In genomic region chr2:39913648-39914456, GRCh38 we compare ENCODE assay signal across 9 cellular contexts.
DNase-seq lines count a peak whose midpoint lies in the region.
"Had no signal": no experiment of that assay in that cellular context is flagged by ENCODE, and none has a peak within 500 bp of the region (broad histone marks: within the 10 kb centered on the region; RNA-seq: fewer than 3 reads in every experiment).

No MANE protein-coding gene starts in this region.

- H3K9me2 ChIP-seq in GM23248 (ENCODE audit: insufficient read depth): no peaks in the 10 kb centered on the region

- H3K9me3 ChIP-seq in GM23248 (ENCODE audit: low read depth) (no peaks in the 10 kb centered on the region), mesenchymal stem cell (ENCODE audit: control insufficient read depth, low read length) (no peaks in the 10 kb centered on the region)
- H3K9me3 ChIP-seq: BLaER1 treated with 17β-estradiol and CSF1 and Interleukin-3, amounts not matched to agents 10 nM and 100 nM had no signal

- H2BK120ac ChIP-seq in mesenchymal stem cell (ENCODE audit: low read depth, low read length): no peak overlapping the region

- no peak overlapping the region for H3K14ac ChIP-seq in mesenchymal stem cell (ENCODE audit: low read length in 2 of 2)

- no peak overlapping the region for H2BK5ac ChIP-seq in mesenchymal stem cell (ENCODE audit: low read depth, low read length, poor library complexity, severe bottlenecking)

- in situ Hi-C loops in GM23248 (cut with MboI): loop anchor here (25.0 kb wide), 2 partner anchors 1448 to 1873 kb away; no protein-coding TSS in a partner anchor

- H3K27ac ChIP-seq in GM23248 (no peak overlapping the region), mesenchymal stem cell (ENCODE audit: low read length, poor library complexity, severe bottlenecking) (no peak overlapping the region)

- H3K36me3 ChIP-seq in GM23248 (ENCODE audit: low read depth) (no peaks in the 10 kb centered on the region), mesenchymal stem cell (ENCODE audit: control insufficient read depth in 1 of 2, insufficient read depth in 2 of 2, low read depth in 1 of 2, low read length in 2 of 2) (no peaks in the 10 kb centered on the region)
- H3K36me3 ChIP-seq: BLaER1 treated with 17β-estradiol and CSF1 and Interleukin-3, amounts not matched to agents 10 nM and 100 nM had no signal

- H2BK15ac ChIP-seq in mesenchymal stem cell (ENCODE audit: low read depth, poor library complexity, severe bottlenecking): no peak overlapping the region

- no peak overlapping the region for H4K91ac ChIP-seq in mesenchymal stem cell (ENCODE audit: low read length)

- H3K4me1 ChIP-seq in GM23248 (ENCODE audit: insufficient read depth) (peaks cover 8% of the 10 kb centered on the region), mesenchymal stem cell (ENCODE audit: control insufficient read depth, insufficient read depth, low read depth, low read length) (no peaks in the 10 kb centered on the region)

- H3K18ac ChIP-seq in mesenchymal stem cell (ENCODE audit: low read depth in 1 of 2, low read length in 2 of 2): peak overlapping the region in 1 of 2 experiments; percentile 10

- no peaks in the 10 kb centered on the region for H3K27me3 ChIP-seq in GM23248 (replicated peaks; ENCODE audit: insufficient read depth)
- H3K27me3 ChIP-seq in mesenchymal stem cell (ENCODE audit: control insufficient read depth in 1 of 2, insufficient read depth in 1 of 2, low read length in 2 of 2): peaks cover 0 to 7% of the 10 kb centered on the region in 2 experiments
- H3K27me3 ChIP-seq: BLaER1 treated with 17β-estradiol and CSF1 and Interleukin-3, amounts not matched to agents 10 nM and 100 nM had no signal

- WGBS in GM23248 (ENCODE audit: low coverage in 1 of 2, low lambda C conversion rate in 2 of 2, missing lambda C conversion rate in 2 of 2), 2 experiments: 32 to 33% methylated on average over 5 of the region's 5 CpGs
- 37% methylated on average over 2 of the region's 5 CpGs for WGBS in mesenchymal stem cell

- no peak overlapping the region for H3K23ac ChIP-seq in mesenchymal stem cell (ENCODE audit: low read length in 2 of 2)

- no peak overlapping the region for H4K8ac ChIP-seq in mesenchymal stem cell (ENCODE audit: low read length)

- H3K4me2 ChIP-seq in GM23248 (ENCODE audit: unreplicated experiment): no peak overlapping the region
- no peak overlapping the region for H3K4me2 ChIP-seq in mesenchymal stem cell (ENCODE audit: low read length, poor library complexity, severe bottlenecking)

- peak overlapping the region; percentile 47 for H2AFZ ChIP-seq in GM23248
- no peak overlapping the region for H2AFZ ChIP-seq in mesenchymal stem cell (ENCODE audit: low read depth, low read length)

- no peak overlapping the region for H3K9ac ChIP-seq in GM23248
- H3K9ac ChIP-seq in mesenchymal stem cell (ENCODE audit: low read length): no peak overlapping the region
- H3K9ac ChIP-seq: BLaER1 treated with 17β-estradiol and CSF1 and Interleukin-3, amounts not matched to agents 10 nM and 100 nM had no signal

- H2BK12ac ChIP-seq in mesenchymal stem cell (ENCODE audit: low read length in 2 of 2): no peak overlapping the region

- H3K4me3 ChIP-seq in GM23248 (no peak overlapping the region), mesenchymal stem cell (ENCODE audit: insufficient read depth in 1 of 2, low read depth in 1 of 2, low read length in 2 of 2) (no peak overlapping the region)
- H3K4me3 ChIP-seq: BLaER1 treated with 17β-estradiol and CSF1 and Interleukin-3, amounts not matched to agents 10 nM and 100 nM had no signal

- H4K20me1 ChIP-seq in GM23248 (ENCODE audit: insufficient read depth): no peaks in the 10 kb centered on the region
- H4K20me1 ChIP-seq: BLaER1 treated with 17β-estradiol and CSF1 and Interleukin-3, amounts not matched to agents 10 nM and 100 nM had no signal

- no peaks in the 10 kb centered on the region for H3K79me2 ChIP-seq in GM23248 (ENCODE audit: insufficient read depth)

- DNase-seq in NCI-H1436 (lab: John Stamatoyannopoulos, UW) (peak; percentile 69), NCI-H1436 treated with DMSO at 0.1 percent for 48 hours (lab: John Stamatoyannopoulos, UW) (no peak), GM23248 (peak; percentile 85), LHCN-M2 (ENCODE audit: low read depth) (peak; percentile 88), OCI-M1 (lab: John Stamatoyannopoulos, UW) (peak; percentile 86), dermis microvascular lymphatic vessel endothelial cell (ENCODE audit: low read depth in 2 of 2) (peak; percentile 47 to 61), mesenchymal stem cell (peak; percentile 75), UCSD-AML1 (lab: John Stamatoyannopoulos, UW; ENCODE audit: unreplicated experiment) (no peak)

- no peaks in the 10 kb centered on the region for H3F3A ChIP-seq in GM23248 (ENCODE audit: insufficient read depth)

- H2AK5ac ChIP-seq in mesenchymal stem cell (ENCODE audit: low read length, severe bottlenecking): no peak overlapping the region

- no peak overlapping the region for H3K4ac ChIP-seq in mesenchymal stem cell (ENCODE audit: low read depth in 1 of 2, low read length in 2 of 2)

- no peaks in the 10 kb centered on the region for H3K79me1 ChIP-seq in mesenchymal stem cell (replicated peaks; ENCODE audit: low read length, poor library complexity, severe bottlenecking)

Comparison
In these comparisons a context has a peak if more than half of its experiments do, and no peak if none do; other contexts are left out.
1. DNase-seq: peak in NCI-H1436 (single experiment), GM23248 (single experiment), LHCN-M2 (single experiment), OCI-M1 (single experiment), dermis microvascular lymphatic vessel endothelial cell (2 of 2) and mesenchymal stem cell (single experiment); none in NCI-H1436 treated with DMSO at 0.1 percent for 48 hours (single experiment) and UCSD-AML1 (single experiment).